21 cellular contexts compared by ENCODE assay signal in genomic region chr5:17088051-17088450, GRCh38.
"Had no signal": no experiment of that assay in that cellular context is flagged by ENCODE, and none has a peak within 500 bp of the region (broad histone marks: within the 10 kb centered on the region; RNA-seq: fewer than 3 reads in every experiment).

No MANE protein-coding gene starts in this region.

- H3K27ac ChIP-seq: RWPE1 had no signal

- DNase-seq: Karpas-422, KG1, MG63, NCI-H1092, NCI-H1105 treated with DMSO at 0.1 percent for 48 hours, NCI-H1417 treated with DMSO at 0.1 percent for 48 hours, NCI-H146, NCI-H1694 treated with DMSO at 0.1 percent for 48 hours, NCI-H2081, NCI-H2107, NCI-H226, NCI-H446, NCI-H510A, NCI-H524 treated with DMSO at 0.1 percent for 48 hours, NCI-H69, NCI-H774, PC-3, SHP77 had no signal

- H3K4me3 ChIP-seq: MG63 had no signal

- H3K9me3 ChIP-seq: MG63 had no signal

- ATAC-seq: Panc1, PC-3, SK-N-SH treated with all-trans-retinoic acid at 6 μM for 48 hours had no signal

- H3K36me3 ChIP-seq: MG63 had no signal

- H3K27me3 ChIP-seq: MG63 had no signal
